ENCODE assay signal across 14 cellular contexts in the genomic region with DNA sequence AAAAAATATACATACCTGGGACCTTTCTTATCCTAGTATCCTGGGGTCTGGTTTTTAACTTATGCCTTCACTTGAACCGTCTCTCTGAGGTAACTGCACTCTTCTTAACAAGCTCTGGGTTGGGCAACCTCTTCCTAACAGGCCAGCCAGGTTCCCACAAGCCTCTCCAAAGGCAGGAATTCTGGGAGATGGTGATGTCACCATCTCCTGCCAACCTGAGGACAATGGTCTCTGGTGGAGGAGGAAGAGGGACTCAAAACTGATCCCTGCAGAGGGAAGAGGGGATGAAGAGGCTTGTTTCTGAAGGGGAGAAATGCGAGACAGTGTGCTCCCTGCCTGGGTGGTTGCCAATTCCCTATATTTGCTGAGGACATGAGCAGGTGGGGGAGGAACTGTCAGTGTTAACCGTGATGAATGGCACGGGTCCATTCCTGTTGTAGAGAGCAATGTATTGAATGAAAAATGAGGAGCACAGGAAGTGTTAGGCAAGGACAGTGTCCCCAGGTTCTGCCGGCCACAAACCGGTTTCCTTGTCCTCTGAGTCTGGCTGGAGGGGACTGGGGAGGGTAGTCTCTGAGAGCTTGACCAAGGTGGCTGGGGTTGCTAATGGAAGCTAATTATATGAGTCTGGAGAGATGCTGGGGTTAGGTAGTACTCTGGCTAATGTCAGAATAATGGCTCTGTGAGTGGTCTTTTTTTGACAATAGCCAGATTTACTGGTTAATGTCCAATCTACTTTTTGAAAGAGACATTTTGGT.
A peak's percentile ranks its signal among the peaks of the same experiment; 100 is the strongest.
DNase-seq lines count a peak whose midpoint lies in the region; ATAC-seq lines count a peak whose summit lies in the region.
"Had no signal": no experiment of that assay in that cellular context is flagged by ENCODE, and none has a peak within 500 bp of the region (broad histone marks: within the 10 kb centered on the region; RNA-seq: fewer than 3 reads in every experiment).

No MANE protein-coding gene starts in this region.

- no peak overlapping the region for H3K4ac ChIP-seq in trophoblast cell (ENCODE audit: low read depth, low read length)

- no peak overlapping the region for H2BK120ac ChIP-seq in trophoblast cell (ENCODE audit: insufficient read depth, low read length, poor library complexity)

- H3K4me3 ChIP-seq in trophoblast cell (ENCODE audit: low read depth, low read length) = no peak overlapping the region
- H3K4me3 ChIP-seq: adrenal gland, pancreas, PC-9 had no signal

- no peak overlapping the region for H2AK5ac ChIP-seq in trophoblast cell (ENCODE audit: low read length)

- H4K91ac ChIP-seq in trophoblast cell (ENCODE audit: low read depth, low read length) = no peak overlapping the region

- H3K14ac ChIP-seq in trophoblast cell (ENCODE audit: low read length) = no peak overlapping the region

- H2BK5ac ChIP-seq in trophoblast cell (ENCODE audit: low read depth, low read length, poor library complexity) = no peak overlapping the region

- no peak overlapping the region for H2AFZ ChIP-seq in trophoblast cell (ENCODE audit: insufficient read depth, low read length, poor library complexity)
- H2AFZ ChIP-seq: PC-9 had no signal

- DNase-seq in DMS79 treated with DMSO at 0.1 percent for 48 hours (lab: John Stamatoyannopoulos, UW) = peak; percentile 60
- peak; percentile 86 for DNase-seq in NCI-H2107 (lab: John Stamatoyannopoulos, UW)
- peak; percentile 38 to 92 for DNase-seq in SHP77 (lab: John Stamatoyannopoulos, UW)
- no peak for DNase-seq in trophoblast cell
- no peak for DNase-seq in occipital lobe (lab: John Stamatoyannopoulos, UW)
- no peak for DNase-seq in GDM1 (lab: John Stamatoyannopoulos, UW)
- DNase-seq: activated CD4-positive, alpha-beta T cell treated with anti-CD3 and anti-CD28 coated beads for 48 hours; activated T-cell treated with anti-CD3 and anti-CD28 coated beads, Interleukin-2, amount 50 U/mL, for 4 hours; MV-4-11; pancreas; PC-9 had no signal

- H3K18ac ChIP-seq in trophoblast cell (ENCODE audit: low read length) = no peak overlapping the region

- no peaks in the 10 kb centered on the region for H3K9me3 ChIP-seq in trophoblast cell (ENCODE audit: insufficient read depth, low read depth, low read length)
- H3K9me3 ChIP-seq: adrenal gland, pancreas had no signal

- peak overlapping the region; percentile 32 for H3K4me2 ChIP-seq in trophoblast cell (ENCODE audit: low read length)
- H3K4me2 ChIP-seq: PC-9 had no signal

- H2BK12ac ChIP-seq in trophoblast cell (ENCODE audit: low read length) = peak overlapping the region; percentile 12

- no CpG with 5 or more reads among the region's 6 CpGs for WGBS in trophoblast cell (ENCODE audit: extremely low coverage, insufficient coverage, insufficient read length)

- H3K23ac ChIP-seq in trophoblast cell (ENCODE audit: low read length) = no peak overlapping the region

- peaks cover 2% of the 10 kb centered on the region for H3K79me1 ChIP-seq in trophoblast cell (ENCODE audit: low read length)

- H3K79me2 ChIP-seq in trophoblast cell (ENCODE audit: control insufficient read depth, insufficient read depth, low read length, poor library complexity) = no peaks in the 10 kb centered on the region

- H4K12ac ChIP-seq in trophoblast cell (ENCODE audit: low read depth, low read length) = no peak overlapping the region

- no peak overlapping the region for H4K8ac ChIP-seq in trophoblast cell (ENCODE audit: low read depth, low read length)

- H3K4me1 ChIP-seq in trophoblast cell (ENCODE audit: control insufficient read depth in 1 of 2, insufficient read depth in 2 of 2, low read length in 2 of 2) = peaks cover 5 to 14% of the 10 kb centered on the region in 2 experiments
- H3K4me1 ChIP-seq: adrenal gland, pancreas had no signal

- no peak for ATAC-seq in HG03108 (IDR thresholded peaks at IDR 0.05; ENCODE audit: unreplicated experiment)
- no peak for ATAC-seq in HG02884 (IDR thresholded peaks at IDR 0.05; ENCODE audit: unreplicated experiment)
- ATAC-seq: activated T-cell treated with anti-CD3 and anti-CD28 coated beads, Interleukin-2, amount 50 U/mL, for 4 hours had no signal

- H3K36me3 ChIP-seq in trophoblast cell (ENCODE audit: control insufficient read depth in 1 of 2, insufficient read depth in 2 of 2, low read length in 2 of 2) = no peaks in the 10 kb centered on the region
- H3K36me3 ChIP-seq: adrenal gland, pancreas had no signal

- H3K27ac ChIP-seq in trophoblast cell (ENCODE audit: low read depth, low read length) = peak overlapping the region; percentile 51
- H3K27ac ChIP-seq: PC-9 had no signal

- H3K9ac ChIP-seq in trophoblast cell (ENCODE audit: low read length) = no peak overlapping the region

- no peaks in the 10 kb centered on the region for H3K27me3 ChIP-seq in trophoblast cell (ENCODE audit: insufficient read depth, low read length)
- H3K27me3 ChIP-seq: adrenal gland, pancreas had no signal

Comparison
In these comparisons a context has a peak if more than half of its experiments do, and no peak if none do; other contexts are left out.
1. DNase-seq: peak in DMS79 treated with DMSO at 0.1 percent for 48 hours (single experiment), NCI-H2107 (single experiment) and SHP77 (2 of 2); none in trophoblast cell (0 of 2), occipital lobe (single experiment) and GDM1 (single experiment).